8 cellular contexts compared by ENCODE assay signal in the genomic region with DNA sequence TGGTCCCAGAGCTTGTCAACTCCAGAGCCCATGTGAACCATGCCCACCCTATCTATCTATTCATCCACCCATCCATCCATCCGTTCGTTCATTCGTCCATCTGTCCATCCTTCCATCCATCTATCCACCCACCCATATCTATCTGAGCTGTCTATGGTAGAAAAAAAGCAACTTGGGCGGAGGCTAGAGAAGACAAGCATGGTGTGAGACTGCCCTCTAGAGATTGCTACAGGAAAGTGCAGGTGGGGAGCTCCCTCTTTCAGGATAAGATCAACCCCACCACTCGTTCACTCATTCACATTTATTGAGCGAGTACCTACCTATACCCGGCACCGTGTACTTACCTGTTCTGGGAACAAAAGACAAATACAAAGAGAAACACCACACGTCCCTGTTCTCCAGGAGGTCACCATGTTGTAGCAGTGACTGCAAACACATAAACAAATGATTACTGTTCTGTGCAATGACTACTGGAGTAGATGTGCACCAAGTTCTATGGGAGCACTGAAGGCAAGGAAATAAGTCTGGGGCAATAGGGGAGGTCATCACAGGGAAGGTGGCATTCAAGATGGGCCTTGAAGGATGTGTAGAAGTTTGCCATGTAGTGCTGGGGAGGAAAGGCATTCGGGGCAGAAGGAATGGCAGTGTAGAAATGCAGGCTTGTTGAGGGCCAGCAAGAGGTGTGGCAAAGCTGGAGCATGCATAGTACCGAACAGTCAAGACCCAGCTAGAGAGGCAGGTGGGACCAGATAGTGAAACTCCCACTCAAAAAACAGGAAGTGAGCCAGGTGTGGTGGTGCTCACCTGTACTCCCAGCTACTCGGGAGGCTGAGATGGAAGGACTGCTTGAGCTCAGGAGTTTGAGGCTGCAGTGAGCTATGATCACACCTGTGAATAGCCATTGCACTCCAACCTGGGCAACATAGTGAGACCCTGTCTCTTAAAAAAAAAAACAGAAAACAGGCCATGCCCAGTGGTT. TPM values are rescaled to one million over a fixed set of nuclear protein-coding genes. Genes with fewer than 3 reads are reported as not detected.
A peak's percentile ranks its signal among the peaks of the same experiment; 100 is the strongest.
DNase-seq lines count a peak whose midpoint lies in the region; ATAC-seq, FAIRE-seq and TF ChIP-seq lines count a peak whose summit lies in the region.

No MANE protein-coding gene starts in this region.

- no peak overlapping the region for H3K27ac Mint-ChIP-seq in activated T-cell treated with anti-CD3 and anti-CD28 coated beads, Interleukin-2, amount 50 U/mL, for 24 hours
- H3K27ac Mint-ChIP-seq in neural crest cell (ENCODE audit: unreplicated experiment): no peak overlapping the region

- no peak overlapping the region for H3K27ac ChIP-seq in Peyer's patch

- H3K36me3 Mint-ChIP-seq in activated T-cell treated with anti-CD3 and anti-CD28 coated beads, Interleukin-2, amount 50 U/mL, for 24 hours (ENCODE audit: low read depth): no peaks in the 10 kb centered on the region
- H3K36me3 Mint-ChIP-seq in neural crest cell (ENCODE audit: low read depth): no peaks in the 10 kb centered on the region

- H3K9me3 ChIP-seq in MG63 (no peaks in the 10 kb centered on the region), Peyer's patch (no peaks in the 10 kb centered on the region)

- H3K36me3 ChIP-seq in MG63 (no peaks in the 10 kb centered on the region), Peyer's patch (no peaks in the 10 kb centered on the region)

- H3K4me3 Mint-ChIP-seq in activated T-cell treated with anti-CD3 and anti-CD28 coated beads, Interleukin-2, amount 50 U/mL, for 24 hours: no peak overlapping the region
- no peak overlapping the region for H3K4me3 Mint-ChIP-seq in neural crest cell

- no peak for FAIRE-seq in urothelium cell line (lab: Jason Lieb, UNC)

- H3K4me1 ChIP-seq in Peyer's patch: no peaks in the 10 kb centered on the region

- no peaks in the 10 kb centered on the region for H3K9me3 Mint-ChIP-seq in activated T-cell treated with anti-CD3 and anti-CD28 coated beads, Interleukin-2, amount 50 U/mL, for 24 hours
- no peaks in the 10 kb centered on the region for H3K9me3 Mint-ChIP-seq in neural crest cell

- TF ChIP-seq CTCF in Peyer's patch (IDR thresholded peaks at IDR 0.05): peak; percentile 79 to 97 (median 96)
- TF ChIP-seq CTCF in fibroblast of the aortic adventitia (IDR thresholded peaks at IDR 0.05; ENCODE audit: insufficient read depth, low read length): peak; percentile 94
- peak; percentile 94 for TF ChIP-seq CTCF in neural crest cell (conservative IDR thresholded peaks at IDR 0.05)

- H3K4me3 ChIP-seq in MG63 (no peak overlapping the region), Peyer's patch (no peak overlapping the region), fibroblast of the aortic adventitia (ENCODE audit: low read depth, low read length) (no peak overlapping the region)

- H3K4me1 Mint-ChIP-seq in activated T-cell treated with anti-CD3 and anti-CD28 coated beads, Interleukin-2, amount 50 U/mL, for 24 hours (ENCODE audit: low read depth): no peaks in the 10 kb centered on the region
- H3K4me1 Mint-ChIP-seq in neural crest cell: no peaks in the 10 kb centered on the region

- no peak for TF ChIP-seq POLR2A in Peyer's patch (IDR thresholded peaks at IDR 0.05)

- peaks cover 2% of the 10 kb centered on the region for H3K27me3 Mint-ChIP-seq in activated T-cell treated with anti-CD3 and anti-CD28 coated beads, Interleukin-2, amount 50 U/mL, for 24 hours
- peaks cover 3% of the 10 kb centered on the region for H3K27me3 Mint-ChIP-seq in neural crest cell (ENCODE audit: low read depth)

- ATAC-seq in HG03342 (IDR thresholded peaks at IDR 0.05; ENCODE audit: unreplicated experiment): no peak

- DNase-seq in ELR (ENCODE audit: low read depth) (peak; percentile 84), MG63 (peak; percentile 33), Peyer's patch (peak in 2 of 3 donors; percentile 37 to 79), fibroblast of the aortic adventitia (ENCODE audit: low read depth) (peak; percentile 77), neural crest cell (ENCODE audit: low read depth, low spot score) (peak; percentile 62), urothelium cell line (ENCODE audit: low spot score) (peak; percentile 82)
- peak; percentile 58 for DNase-seq in activated T-cell treated with anti-CD3 and anti-CD28 coated beads, Interleukin-2, amount 50 U/mL, for 24 hours

- H3K27me3 ChIP-seq in MG63: no peaks in the 10 kb centered on the region
- H3K27me3 ChIP-seq in Peyer's patch: no peaks in the 10 kb centered on the region

RNA-seq across cellular contexts. Expression of gene ATP5MC1, which starts 13.4 kb away (rescaled TPM):
- 179 and 190 TPM in 2 replicates for total RNA-seq in MG63 (2014; rRNA removed; shearing (Covaris generic); ENCODE audit: low replicate concordance)
- total RNA-seq in Peyer's patch: 100 to 1,000 TPM in 3 of 4 donors, 10 to 100 TPM in 1; 56.1 to 126 (median 109) TPM
- 9.9 and 91.6 TPM in 2 replicates for total RNA-seq in fibroblast of the aortic adventitia (ENCODE audit: low replicate concordance)
- 84.7 and 87.5 TPM in 2 replicates for total RNA-seq in neural crest cell

RNA-seq across cellular contexts. Expression of gene UBE2Z, which starts 29.0 kb away (rescaled TPM):
- 106 and 126 TPM in 2 replicates for total RNA-seq in MG63 (2014; rRNA removed; shearing (Covaris generic); ENCODE audit: low replicate concordance)
- 10 to 100 TPM; 42.9 to 58.0 (median 49.8) TPM for total RNA-seq in Peyer's patch
- 82.4 and 103 TPM in 2 replicates for total RNA-seq in fibroblast of the aortic adventitia (ENCODE audit: low replicate concordance)
- total RNA-seq in neural crest cell: 55.8 and 56.8 TPM in 2 replicates

RNA-seq across cellular contexts. Expression of gene CALCOCO2, which starts 48.4 kb away (rescaled TPM):
- 19.2 and 61.2 TPM in 2 replicates for total RNA-seq in MG63 (2014; rRNA removed; shearing (Covaris generic); ENCODE audit: low replicate concordance)
- 100 to 1,000 TPM; 124 to 334 (median 163) TPM for total RNA-seq in Peyer's patch
- 73.8 and 169 TPM in 2 replicates for total RNA-seq in fibroblast of the aortic adventitia (ENCODE audit: low replicate concordance)
- total RNA-seq in neural crest cell: 35.4 and 35.7 TPM in 2 replicates

Comparison
In these comparisons a context has a peak if more than half of its experiments do, and no peak if none do; other contexts are left out.
1. DNase-seq: peak in every context shown above with its lines; median percentile 84 in ELR; 82 in urothelium cell line; 77 in fibroblast of the aortic adventitia; 62 in neural crest cell; 58 in Peyer's patch; 58 in activated T-cell treated with anti-CD3 and anti-CD28 coated beads, Interleukin-2, amount 50 U/mL, for 24 hours; 33 in MG63.